In the genomic region with DNA sequence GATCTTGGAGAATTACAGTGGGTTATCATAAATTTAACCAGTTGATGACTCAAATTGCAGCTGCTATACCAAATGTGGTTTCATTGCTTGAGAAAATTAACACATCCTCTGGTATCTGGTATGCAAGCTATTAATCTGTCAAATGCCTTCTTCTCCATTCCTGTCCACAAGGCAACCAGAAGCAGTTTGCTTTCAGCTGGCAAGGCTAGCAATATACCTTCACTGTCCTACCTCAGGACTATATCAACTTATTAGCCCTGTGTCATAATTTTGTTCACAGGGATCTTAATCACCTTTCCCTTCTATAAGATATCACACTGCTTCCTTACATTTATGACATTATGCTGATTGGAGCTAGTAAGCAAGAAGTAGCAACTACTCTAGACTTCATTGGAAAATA, we compare ENCODE assay signal across 23 cellular contexts.
"Had no signal": no experiment of that assay in that cellular context is flagged by ENCODE, and none has a peak within 500 bp of the region (broad histone marks: within the 10 kb centered on the region; RNA-seq: fewer than 3 reads in every experiment).

No MANE protein-coding gene starts in this region.

- H3K27ac ChIP-seq: colonic mucosa, coronary artery, dorsolateral prefrontal cortex, epithelial cell of prostate, esophagus muscularis mucosa, esophagus squamous epithelium, foreskin keratinocyte, gastrocnemius medialis, gastroesophageal sphincter, heart left ventricle, heart right ventricle had no signal

- H3K27me3 ChIP-seq: colonic mucosa, esophagus muscularis mucosa, esophagus squamous epithelium, foreskin keratinocyte, gastrocnemius medialis, gastroesophageal sphincter, heart left ventricle, heart right ventricle had no signal

- H3K36me3 ChIP-seq: colonic mucosa, esophagus muscularis mucosa, esophagus squamous epithelium, gastrocnemius medialis, gastroesophageal sphincter, heart left ventricle, heart right ventricle had no signal

- H3K4me3 ChIP-seq: colonic mucosa, coronary artery, dorsolateral prefrontal cortex, esophagus muscularis mucosa, esophagus squamous epithelium, gastrocnemius medialis, gastroesophageal sphincter, heart left ventricle, heart right ventricle had no signal

- DNase-seq: colonic mucosa; cortex of kidney; dermis blood vessel endothelial cell; dorsolateral prefrontal cortex; effector CD4-positive, alpha-beta T cell; effector CD8-positive, alpha-beta T cell; effector memory CD4-positive, alpha-beta T cell; effector memory CD8-positive, alpha-beta T cell; endodermal cell; erythroblast; esophagus squamous epithelium; foreskin fibroblast; foreskin keratinocyte; foreskin melanocyte; gastrocnemius medialis; glutamatergic neuron; head of caudate nucleus; heart left ventricle; heart right ventricle had no signal

- H3K4me1 ChIP-seq: colonic mucosa, esophagus muscularis mucosa, esophagus squamous epithelium, foreskin keratinocyte, gastrocnemius medialis, gastroesophageal sphincter, heart left ventricle, heart right ventricle had no signal

- H3K9me3 ChIP-seq: colonic mucosa, esophagus muscularis mucosa, esophagus squamous epithelium, gastrocnemius medialis, gastroesophageal sphincter, heart right ventricle had no signal
